9 cellular contexts compared by ENCODE assay signal in the genomic region with DNA sequence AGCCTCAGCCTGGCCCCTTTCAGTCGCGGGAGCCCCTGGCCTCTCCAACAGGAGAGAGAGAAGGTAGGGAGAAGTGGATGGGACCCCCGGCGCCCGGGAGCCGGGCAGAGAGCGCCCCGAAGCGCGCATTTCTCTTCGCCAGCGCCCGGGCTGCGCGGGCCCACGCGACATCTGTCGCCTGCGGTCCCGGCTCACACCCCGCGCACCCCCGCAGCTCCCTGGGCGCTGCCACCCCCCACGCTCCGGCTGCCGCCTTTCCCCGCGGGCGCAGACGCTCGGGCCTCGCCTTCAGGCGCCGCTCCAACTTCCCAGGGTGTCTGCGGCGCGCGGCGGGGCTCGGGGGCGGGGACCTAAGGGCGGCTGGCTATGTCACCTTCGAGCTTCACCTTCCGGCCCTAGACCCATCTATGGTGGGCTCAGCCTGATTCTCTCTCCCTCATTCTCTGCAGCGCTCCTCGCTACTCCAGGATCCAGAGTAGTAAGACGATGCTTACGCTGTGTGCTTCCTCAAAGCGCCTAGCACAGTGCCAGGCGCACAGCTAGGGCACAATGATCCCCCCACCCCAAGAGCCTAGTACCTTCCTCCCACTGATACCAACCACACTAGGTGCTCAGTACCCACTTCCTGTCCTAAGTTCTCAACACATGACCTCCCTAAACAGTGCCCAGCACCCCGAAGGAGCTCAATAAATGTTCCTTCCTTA. TPM values are rescaled to one million over a fixed set of nuclear protein-coding genes. Genes with fewer than 3 reads are reported as not detected.
DNase-seq lines count a peak whose midpoint lies in the region; ATAC-seq and TF ChIP-seq lines count a peak whose summit lies in the region.
"Had no signal": no experiment of that assay in that cellular context is flagged by ENCODE, and none has a peak within 500 bp of the region (broad histone marks: within the 10 kb centered on the region; RNA-seq: fewer than 3 reads in every experiment).

No MANE protein-coding gene starts in this region.

- no peaks in the 10 kb centered on the region for H3K9me2 ChIP-seq in GM23338 (ENCODE audit: insufficient read depth)

- no peaks in the 10 kb centered on the region for H3K79me1 ChIP-seq in mesendoderm (ENCODE audit: low read length)

- no peak overlapping the region for H2BK5ac ChIP-seq in mesendoderm (ENCODE audit: low read length)

- H3K4me3 ChIP-seq in BE2C (ENCODE audit: low read depth, low read length) (peak overlapping the region; percentile 63), GM23338 (peak overlapping the region; percentile 78), mesendoderm (ENCODE audit: low read length) (peak overlapping the region; percentile 8)

- H3K36me3 ChIP-seq in BE2C (no peaks in the 10 kb centered on the region), GM23338 (ENCODE audit: insufficient read depth) (no peaks in the 10 kb centered on the region), mesendoderm (ENCODE audit: control insufficient read depth, insufficient read depth, low read length) (no peaks in the 10 kb centered on the region)
- H3K36me3 ChIP-seq: gastroesophageal sphincter had no signal

- H3K27ac ChIP-seq in GM23338 (ENCODE audit: low read depth) (no peak overlapping the region), mesendoderm (ENCODE audit: low read depth, low read length) (no peak overlapping the region)
- H3K27ac ChIP-seq: gastroesophageal sphincter had no signal

- peak overlapping the region; percentile 96 for H2AFZ ChIP-seq in GM23338

- H3K9ac ChIP-seq in mesendoderm (ENCODE audit: low read length): peak overlapping the region; percentile 20

- peaks cover 63% of the 10 kb centered on the region for H3K27me3 Mint-ChIP-seq in GM23338 (ENCODE audit: insufficient read depth, low read depth, poor library complexity)
- H3K27me3 Mint-ChIP-seq in activated naive CD8-positive, alpha-beta T cell: peaks cover 43% of the 10 kb centered on the region

- ATAC-seq in GM23338: peak; percentile 2; the same call in 2 of the 3 replicates
- no peak for ATAC-seq in HG03565 (IDR thresholded peaks at IDR 0.05; ENCODE audit: unreplicated experiment)
- ATAC-seq: gastroesophageal sphincter had no signal

- H4K5ac ChIP-seq in mesendoderm (ENCODE audit: low read length): no peak overlapping the region

- H3K79me2 ChIP-seq in GM23338 (replicated peaks; ENCODE audit: insufficient read depth): 0 out of 2 replicates have a peak, but pooled peaks cover 4% of the 10 kb centered on the region
- no peaks in the 10 kb centered on the region for H3K79me2 ChIP-seq in mesendoderm (ENCODE audit: control insufficient read depth, insufficient read depth, low read length)

- H2BK120ac ChIP-seq in mesendoderm (ENCODE audit: low read depth, low read length): no peak overlapping the region

- H3K36me3 Mint-ChIP-seq in GM23338 (ENCODE audit: low read depth): peaks cover 6% of the 10 kb centered on the region
- H3K36me3 Mint-ChIP-seq in activated naive CD8-positive, alpha-beta T cell: peaks cover 2% of the 10 kb centered on the region

- peak overlapping the region; percentile 88 for H3K4me3 Mint-ChIP-seq in GM23338
- peak overlapping the region; percentile 91 for H3K4me3 Mint-ChIP-seq in activated naive CD8-positive, alpha-beta T cell

- 0 out of 2 replicates have a peak, but pooled peaks cover under 1% of the 10 kb centered on the region for H3K4me1 ChIP-seq in BE2C
- H3K4me1 ChIP-seq in GM23338 (ENCODE audit: insufficient read depth): peaks cover 45% of the 10 kb centered on the region
- H3K4me1 ChIP-seq in mesendoderm (ENCODE audit: control insufficient read depth, low read depth, low read length): peaks cover 11% of the 10 kb centered on the region

- H3F3A ChIP-seq in GM23338 (replicated peaks; ENCODE audit: low read depth): peaks cover 30% of the 10 kb centered on the region

- H3K9me3 Mint-ChIP-seq in GM23338: peaks cover 2% of the 10 kb centered on the region
- H3K9me3 Mint-ChIP-seq in activated naive CD8-positive, alpha-beta T cell (ENCODE audit: low read depth): peaks cover 3% of the 10 kb centered on the region

- peaks cover 66% of the 10 kb centered on the region for H3K27me3 ChIP-seq in BE2C
- H3K27me3 ChIP-seq in GM23338 (ENCODE audit: insufficient read depth): peaks cover 94% of the 10 kb centered on the region
- peaks cover 30% of the 10 kb centered on the region for H3K27me3 ChIP-seq in mesendoderm (ENCODE audit: insufficient read depth, low read length, poor library complexity)

- H3K4ac ChIP-seq in mesendoderm (ENCODE audit: low read depth, low read length): no peak overlapping the region

- H3K4me2 ChIP-seq in GM23338: peak overlapping the region; percentile 97
- peak overlapping the region; percentile 79 for H3K4me2 ChIP-seq in mesendoderm (ENCODE audit: low read length)

- H3K56ac ChIP-seq in mesendoderm (ENCODE audit: low read length): peak overlapping the region; percentile 36

- peaks cover 41% of the 10 kb centered on the region for H3K4me1 Mint-ChIP-seq in GM23338
- peaks cover 29% of the 10 kb centered on the region for H3K4me1 Mint-ChIP-seq in activated naive CD8-positive, alpha-beta T cell (ENCODE audit: low read depth)

- DNase-seq in BE2C: no peak
- peak; percentile 42 for DNase-seq in GM23338 (ENCODE audit: low spot score)
- DNase-seq in mesendoderm: no peak
- DNase-seq in NCI-H2196 treated with DMSO at 0.1 percent for 48 hours (lab: John Stamatoyannopoulos, UW; ENCODE audit: unreplicated experiment): no peak
- no peak for DNase-seq in NCI-H510A (lab: John Stamatoyannopoulos, UW)
- no peak for DNase-seq in HCEC 1CT

- peak overlapping the region; percentile 72 for H3K23ac ChIP-seq in mesendoderm (ENCODE audit: low read length)

- H3K9me3 ChIP-seq in BE2C: no peaks in the 10 kb centered on the region; the same call in 1 of the 2 replicates

- H4K8ac ChIP-seq in mesendoderm (ENCODE audit: low read depth, low read length): no peak overlapping the region

- H4K20me1 ChIP-seq in GM23338 (replicated peaks; ENCODE audit: insufficient read depth): peaks cover 18% of the 10 kb centered on the region; the same call in 1 of the 2 replicates

- TF ChIP-seq CTCF in BE2C (IDR thresholded peaks at IDR 0.05; ENCODE audit: low read depth, low read length) (no peak), GM23338 (conservative IDR thresholded peaks at IDR 0.05; ENCODE audit: low read depth in 2 of 2) (no peak)

- peak overlapping the region; percentile 25 for H3K18ac ChIP-seq in mesendoderm (ENCODE audit: low read length)

- WGBS in mesendoderm (ENCODE audit: extremely low coverage, insufficient coverage, low lambda C conversion rate): no CpG with 5 or more reads among the region's 52 CpGs

- H2BK15ac ChIP-seq in mesendoderm (replicated peaks; ENCODE audit: low read depth): no peak overlapping the region

- H2AK5ac ChIP-seq in mesendoderm (ENCODE audit: low read length): no peak overlapping the region

- H3K27ac Mint-ChIP-seq in GM23338: no peak overlapping the region
- H3K27ac Mint-ChIP-seq in activated naive CD8-positive, alpha-beta T cell: no peak overlapping the region

TF ChIP-seq in GM23338, 12 proteins besides CTCF, POLR2A, EP300 and RAD21:
- peak; percentile 14 for TF ChIP-seq EZH2 (IDR thresholded peaks at IDR 0.05; ENCODE audit: low read depth, unreplicated experiment)
- no peak for TF ChIP-seq JUNB (IDR thresholded peaks at IDR 0.05; ENCODE audit: unreplicated experiment)

RNA-seq across cellular contexts. Expression of a gene that starts 1.6 kb away (rescaled TPM):
- polyA plus RNA-seq in BE2C (2012; ENCODE audit: insufficient read depth, insufficient read length, low read depth): 0.74 TPM
- total RNA-seq in GM23338 (2014; rRNA removed; shearing (Covaris generic)): 1.0 and 1.9 TPM in 2 replicates
- polyA plus RNA-seq in GM23338 (2016; fragmentation: Nextera tagmentation; extraction: Ambion mirVana): 1.7 and 1.9 TPM in 2 replicates
- polyA plus RNA-seq in mesendoderm (2013, experiment 1 of 2): 0.59 TPM
- 0.62 TPM for polyA plus RNA-seq in mesendoderm (2013, experiment 2 of 2)

RNA-seq across cellular contexts. Expression of a gene that starts 31.1 kb away (rescaled TPM):
- 17.9 TPM for polyA plus RNA-seq in BE2C (2012; ENCODE audit: insufficient read depth, insufficient read length, low read depth)
- total RNA-seq in GM23338 (2014; rRNA removed; shearing (Covaris generic)): 12.9 and 13.9 TPM in 2 replicates
- polyA plus RNA-seq in GM23338 (2016; fragmentation: Nextera tagmentation; extraction: Ambion mirVana): 4.6 and 4.7 TPM in 2 replicates
- polyA plus RNA-seq in mesendoderm (2013, experiment 1 of 2): 7.6 TPM
- polyA plus RNA-seq in mesendoderm (2013, experiment 2 of 2): 7.6 TPM

Comparison
In these comparisons a context has a peak if more than half of its experiments do, and no peak if none do; other contexts are left out.
1. H3K4me3 ChIP-seq: peak in every context shown above with its lines; median percentile 78 in GM23338; 63 in BE2C; 8 in mesendoderm.